In the genomic region with DNA sequence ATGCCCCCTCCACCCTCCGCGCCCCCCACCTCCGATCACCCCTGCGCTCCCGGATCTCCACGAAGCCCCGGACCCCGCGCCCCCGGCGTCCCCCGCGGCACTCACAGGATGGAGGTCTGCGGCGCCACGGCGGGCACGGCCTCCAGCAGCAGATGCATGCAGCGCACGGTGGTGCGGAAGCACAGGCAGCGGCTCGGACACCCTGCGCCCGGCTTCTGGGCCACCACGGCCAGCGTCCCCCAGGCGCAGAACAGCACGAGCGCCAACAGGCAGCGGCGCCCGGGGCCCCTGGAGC, we compare ENCODE assay signal across 10 cellular contexts. TPM values are rescaled to one million over a fixed set of nuclear protein-coding genes. Genes with fewer than 3 reads are reported as not detected.
DNase-seq lines count a peak whose midpoint lies in the region; ATAC-seq and TF ChIP-seq lines count a peak whose summit lies in the region.
"Had no signal": no experiment of that assay in that cellular context is flagged by ENCODE, and none has a peak within 500 bp of the region (broad histone marks: within the 10 kb centered on the region; RNA-seq: fewer than 3 reads in every experiment).

No MANE protein-coding gene starts in this region.

- no peak for TF ChIP-seq CTCF in H9 (conservative IDR thresholded peaks at IDR 0.05)
- no peak for TF ChIP-seq CTCF in activated CD8-positive, alpha-beta T cell treated with anti-CD3 and anti-CD28 coated beads for 36 hours (IDR thresholded peaks at IDR 0.05)

- no peak overlapping the region for H3K27ac ChIP-seq in H9 (ENCODE audit: insufficient read length, low read depth, low read length)

- CTCF ChIA-PET in activated CD8-positive, alpha-beta T cell treated with anti-CD3 and anti-CD28 coated beads for 36 hours (lab: Charles Lee): no interaction called here

- H3K36me3 Mint-ChIP-seq in H9 (ENCODE audit: insufficient read depth in 1 of 3, low read depth in 3 of 3): peaks cover 11 to 25% (median 12%) of the 10 kb centered on the region in 3 experiments
- no peaks in the 10 kb centered on the region for H3K36me3 Mint-ChIP-seq in activated CD8-positive, alpha-beta T cell treated with anti-CD3 and anti-CD28 coated beads for 36 hours (ENCODE audit: low read depth)

- H3K9me3 Mint-ChIP-seq in H9: peaks cover 0 to 5% of the 10 kb centered on the region in 2 experiments; a peak in 1 of 5 replicates
- no peaks in the 10 kb centered on the region for H3K9me3 Mint-ChIP-seq in activated CD8-positive, alpha-beta T cell treated with anti-CD3 and anti-CD28 coated beads for 36 hours
- H3K9me3 Mint-ChIP-seq: activated B cell treated with CpG ODN at 0.5 μM for 24 hours had no signal

- peak; percentile 37 for ATAC-seq in activated CD8-positive, alpha-beta T cell treated with anti-CD3 and anti-CD28 coated beads for 36 hours
- ATAC-seq in left cardiac atrium (peak; percentile 24 to 25), sciatic nerve (no peak), GM19395 (IDR thresholded peaks at IDR 0.05; ENCODE audit: unreplicated experiment) (no peak), GM21515 (IDR thresholded peaks at IDR 0.05; ENCODE audit: unreplicated experiment) (no peak), GM18870 (IDR thresholded peaks at IDR 0.05; ENCODE audit: unreplicated experiment) (no peak)
- ATAC-seq: K562 had no signal

- intact Hi-C loops in activated CD8-positive, alpha-beta T cell treated with anti-CD3 and anti-CD28 coated beads for 36 hours (cut with micrococcal nuclease): no loop called here
- intact Hi-C loops in left cardiac atrium (cut with DNase I): loop anchor here (5.0 to 10.0 kb wide), 3 partner anchors 92 to 152 kb away; no protein-coding TSS in a partner anchor
- intact Hi-C loops in sciatic nerve (cut with DNase I): loop anchor here (10.0 kb wide), 1 partner anchor 89 kb away; no protein-coding TSS in a partner anchor

- H4K5ac ChIP-seq in H9 (ENCODE audit: insufficient read length, low read depth, low read length): no peak overlapping the region

- H3K4me1 ChIP-seq in H9 (ENCODE audit: insufficient read depth, low read length): peaks cover 4% of the 10 kb centered on the region; the same call in 1 of the 2 replicates

- H3K79me1 ChIP-seq in H9 (ENCODE audit: insufficient read depth, low read depth, low read length, poor library complexity, severe bottlenecking): peaks cover 4% of the 10 kb centered on the region

- H2BK15ac ChIP-seq in H9 (ENCODE audit: low read depth, low read length): no peak overlapping the region

- H2AK5ac ChIP-seq in H9 (ENCODE audit: insufficient read length, low read length): no peak overlapping the region

- H2BK5ac ChIP-seq in H9 (ENCODE audit: insufficient read length, low read length): no peak overlapping the region

- no peak overlapping the region for H4K91ac ChIP-seq in H9 (ENCODE audit: insufficient read length, low read depth, low read length)

- DNase-seq in H9 (peak; percentile 66), left cardiac atrium (peak; percentile 48), sciatic nerve (ENCODE audit: low spot score) (peak; percentile 63), NCI-H446 (lab: John Stamatoyannopoulos, UW) (no peak)
- DNase-seq in activated CD8-positive, alpha-beta T cell treated with anti-CD3 and anti-CD28 coated beads for 36 hours: no peak
- DNase-seq: activated B cell treated with CpG ODN at 0.5 μM for 24 hours had no signal

- H3T11ph ChIP-seq in H9 (ENCODE audit: low read length): no peak overlapping the region

- H3K4me1 Mint-ChIP-seq in H9: peaks cover 28% of the 10 kb centered on the region in 2 experiments
- H3K4me1 Mint-ChIP-seq in activated CD8-positive, alpha-beta T cell treated with anti-CD3 and anti-CD28 coated beads for 36 hours (ENCODE audit: low read depth): peaks cover 5% of the 10 kb centered on the region

- H3K4me3 Mint-ChIP-seq in H9: peak overlapping the region; percentile 95 to 98
- no peak overlapping the region for H3K4me3 Mint-ChIP-seq in activated CD8-positive, alpha-beta T cell treated with anti-CD3 and anti-CD28 coated beads for 36 hours

- H2BK12ac ChIP-seq in H9 (ENCODE audit: insufficient read length, low read depth, low read length): no peak overlapping the region

- no CpG with 5 or more reads among the region's 33 CpGs for WGBS in H9 (ENCODE audit: extremely low coverage, insufficient read length, low lambda C conversion rate)

- peaks cover 10% of the 10 kb centered on the region for H3K23me2 ChIP-seq in H9 (ENCODE audit: insufficient read length, low read depth, low read length, poor library complexity, severe bottlenecking)

- POLR2A ChIA-PET in activated CD8-positive, alpha-beta T cell treated with anti-CD3 and anti-CD28 coated beads for 36 hours (lab: Charles Lee): no interaction called here

- peak overlapping the region; percentile 96 for H3K14ac ChIP-seq in H9 (ENCODE audit: insufficient read depth, low read length)

- no peak overlapping the region for H2BK20ac ChIP-seq in H9 (ENCODE audit: low read depth, low read length, poor library complexity, severe bottlenecking)

- H3K23ac ChIP-seq in H9 (ENCODE audit: insufficient read length, low read depth, low read length): no peak overlapping the region

- no peak overlapping the region for H2BK120ac ChIP-seq in H9 (ENCODE audit: low read depth, low read length, poor library complexity, severe bottlenecking)

- H4K20me1 ChIP-seq in H9 (ENCODE audit: control insufficient read depth, insufficient read depth, insufficient read length): no peaks in the 10 kb centered on the region

- peak overlapping the region; percentile 43 for H3K9ac ChIP-seq in H9 (ENCODE audit: extremely low read depth, insufficient read length, low read length)

- no peaks in the 10 kb centered on the region for H3K9me3 ChIP-seq in H9 (ENCODE audit: control insufficient read depth, low read depth, low read length)

- peak overlapping the region; percentile 40 for H3K4me2 ChIP-seq in H9 (ENCODE audit: insufficient read depth, insufficient read length, low read length)

- H3K27ac Mint-ChIP-seq in H9: no peak overlapping the region
- H3K27ac Mint-ChIP-seq in activated CD8-positive, alpha-beta T cell treated with anti-CD3 and anti-CD28 coated beads for 36 hours: no peak overlapping the region
- H3K27ac Mint-ChIP-seq: activated B cell treated with CpG ODN at 0.5 μM for 24 hours had no signal

- no peak overlapping the region for H4K8ac ChIP-seq in H9 (replicated peaks; ENCODE audit: insufficient read length, low read depth, low read length)

- H3K56ac ChIP-seq in H9 (ENCODE audit: insufficient read length, low read depth, low read length): no peak overlapping the region

- no peak overlapping the region; the same call in 1 of the 2 replicates for H3K4ac ChIP-seq in H9 (ENCODE audit: low read depth, low read length)

- H3K18ac ChIP-seq in H9 (ENCODE audit: insufficient read length, low read depth, low read length): peak overlapping the region; percentile 92

- H3K27me3 ChIP-seq in H9 (ENCODE audit: insufficient read depth, low read length): no peaks in the 10 kb centered on the region

- H3K79me2 ChIP-seq in H9 (ENCODE audit: insufficient read depth, low read length): peaks cover 29% of the 10 kb centered on the region; the same call in 1 of the 2 replicates

- no peak overlapping the region for H2AFZ ChIP-seq in H9 (ENCODE audit: low read length)

- peaks cover 38% of the 10 kb centered on the region for H3K27me3 Mint-ChIP-seq in H9 (ENCODE audit: low read depth)
- H3K27me3 Mint-ChIP-seq in activated CD8-positive, alpha-beta T cell treated with anti-CD3 and anti-CD28 coated beads for 36 hours: peaks cover 39% of the 10 kb centered on the region

RNA-seq across cellular contexts. Expression of a gene that starts 0.2 kb away (rescaled TPM):
- total RNA-seq in H9 (2021) (140 and 146 TPM in 2 replicates), left cardiac atrium (10 to 100 TPM; 34.8 to 46.0 TPM), sciatic nerve (38.1 TPM)
- under 1 TPM; 0.58 to 0.83 TPM for total RNA-seq in activated CD8-positive, alpha-beta T cell treated with anti-CD3 and anti-CD28 coated beads for 36 hours

Comparison
In these comparisons a context has a peak if more than half of its experiments do, and no peak if none do; other contexts are left out.
1. DNase-seq: peak in H9 (single experiment), left cardiac atrium (single experiment) and sciatic nerve (single experiment); none in activated CD8-positive, alpha-beta T cell treated with anti-CD3 and anti-CD28 coated beads for 36 hours (single experiment) and NCI-H446 (0 of 2).
2. ATAC-seq: peak in activated CD8-positive, alpha-beta T cell treated with anti-CD3 and anti-CD28 coated beads for 36 hours (single experiment) and left cardiac atrium (2 of 2); none in sciatic nerve (single experiment), GM19395 (single experiment), GM21515 (single experiment) and GM18870 (single experiment).
3. RNA of a gene that starts 0.2 kb away (total RNA-seq): 140 to 146 TPM in H9, 34.8 to 46.0 TPM in left cardiac atrium and 38.1 TPM in sciatic nerve (single experiment); 0.58 to 0.83 TPM in activated CD8-positive, alpha-beta T cell treated with anti-CD3 and anti-CD28 coated beads for 36 hours; every median in the first group is over 10 times any median in the second.